Comparison of ENCODE assay signal across 2 cellular contexts in the genomic region with DNA sequence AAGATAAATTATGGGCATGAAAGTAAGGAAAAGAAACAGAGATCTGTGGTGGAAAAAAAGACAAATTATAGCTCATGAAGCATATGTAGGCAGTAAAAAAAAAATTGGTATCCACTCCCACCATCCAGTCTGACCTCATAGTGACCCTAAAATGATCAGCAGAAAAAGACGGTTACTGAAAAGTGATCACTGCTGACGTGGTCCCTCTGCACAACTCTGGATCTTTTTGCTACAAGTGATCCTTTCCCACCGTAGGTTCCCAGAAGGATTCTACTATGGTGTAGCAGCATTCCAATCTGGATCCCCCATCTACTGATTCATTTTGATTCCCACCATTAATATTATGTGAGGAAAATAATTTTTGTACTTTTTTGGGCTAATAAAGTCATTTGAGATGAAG.
TF ChIP-seq lines count a peak whose summit lies in the region.

No MANE protein-coding gene starts in this region.

TF ChIP-seq in HCT116, 20 proteins besides CTCF, POLR2A, EP300 and RAD21:
- TF ChIP-seq TCF7L2 (IDR thresholded peaks at IDR 0.05; ENCODE audit: borderline replicate concordance, extremely low read depth, insufficient read depth, insufficient read length) (no peak), EZH2phosphoT487 (IDR thresholded peaks at IDR 0.05; ENCODE audit: borderline replicate concordance) (no peak), CBX3 (IDR thresholded peaks at IDR 0.05; ENCODE audit: low read depth) (no peak), FOSL1 (IDR thresholded peaks at IDR 0.05; ENCODE audit: low read depth) (no peak), YY1 (IDR thresholded peaks at IDR 0.05; ENCODE audit: extremely low read depth, insufficient replicate concordance, low read depth, low read length) (no peak), JUND (IDR thresholded peaks at IDR 0.05) (no peak), EZH2 (IDR thresholded peaks at IDR 0.05) (no peak), SRF (IDR thresholded peaks at IDR 0.05; ENCODE audit: low read depth) (no peak), SIN3A (IDR thresholded peaks at IDR 0.05; ENCODE audit: low read depth) (no peak), SP1 (IDR thresholded peaks at IDR 0.05; ENCODE audit: low read depth) (no peak), POLR2AphosphoS5 (IDR thresholded peaks at IDR 0.05; ENCODE audit: low read depth, low read length) (no peak), CEBPB (IDR thresholded peaks at IDR 0.05; ENCODE audit: low read depth) (no peak), ZFX (IDR thresholded peaks at IDR 0.05) (no peak), ELF1 (IDR thresholded peaks at IDR 0.05; ENCODE audit: borderline replicate concordance, low read depth) (no peak)
- TF ChIP-seq, protein P1, sequence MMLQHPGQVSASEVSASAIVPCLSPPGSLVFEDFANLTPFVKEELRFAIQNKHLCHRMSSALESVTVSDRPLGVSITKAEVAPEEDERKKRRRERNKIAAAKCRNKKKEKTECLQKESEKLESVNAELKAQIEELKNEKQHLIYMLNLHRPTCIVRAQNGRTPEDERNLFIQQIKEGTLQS (IDR thresholded peaks at IDR 0.05): no peak
- TF ChIP-seq, protein P2, sequence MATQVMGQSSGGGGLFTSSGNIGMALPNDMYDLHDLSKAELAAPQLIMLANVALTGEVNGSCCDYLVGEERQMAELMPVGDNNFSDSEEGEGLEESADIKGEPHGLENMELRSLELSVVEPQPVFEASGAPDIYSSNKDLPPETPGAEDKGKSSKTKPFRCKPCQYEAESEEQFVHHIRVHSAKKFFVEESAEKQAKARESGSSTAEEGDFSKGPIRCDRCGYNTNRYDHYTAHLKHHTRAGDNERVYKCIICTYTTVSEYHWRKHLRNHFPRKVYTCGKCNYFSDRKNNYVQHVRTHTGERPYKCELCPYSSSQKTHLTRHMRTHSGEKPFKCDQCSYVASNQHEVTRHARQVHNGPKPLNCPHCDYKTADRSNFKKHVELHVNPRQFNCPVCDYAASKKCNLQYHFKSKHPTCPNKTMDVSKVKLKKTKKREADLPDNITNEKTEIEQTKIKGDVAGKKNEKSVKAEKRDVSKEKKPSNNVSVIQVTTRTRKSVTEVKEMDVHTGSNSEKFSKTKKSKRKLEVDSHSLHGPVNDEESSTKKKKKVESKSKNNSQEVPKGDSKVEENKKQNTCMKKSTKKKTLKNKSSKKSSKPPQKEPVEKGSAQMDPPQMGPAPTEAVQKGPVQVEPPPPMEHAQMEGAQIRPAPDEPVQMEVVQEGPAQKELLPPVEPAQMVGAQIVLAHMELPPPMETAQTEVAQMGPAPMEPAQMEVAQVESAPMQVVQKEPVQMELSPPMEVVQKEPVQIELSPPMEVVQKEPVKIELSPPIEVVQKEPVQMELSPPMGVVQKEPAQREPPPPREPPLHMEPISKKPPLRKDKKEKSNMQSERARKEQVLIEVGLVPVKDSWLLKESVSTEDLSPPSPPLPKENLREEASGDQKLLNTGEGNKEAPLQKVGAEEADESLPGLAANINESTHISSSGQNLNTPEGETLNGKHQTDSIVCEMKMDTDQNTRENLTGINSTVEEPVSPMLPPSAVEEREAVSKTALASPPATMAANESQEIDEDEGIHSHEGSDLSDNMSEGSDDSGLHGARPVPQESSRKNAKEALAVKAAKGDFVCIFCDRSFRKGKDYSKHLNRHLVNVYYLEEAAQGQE (IDR thresholded peaks at IDR 0.05; ENCODE audit: low read depth): no peak
- TF ChIP-seq, protein P3, sequence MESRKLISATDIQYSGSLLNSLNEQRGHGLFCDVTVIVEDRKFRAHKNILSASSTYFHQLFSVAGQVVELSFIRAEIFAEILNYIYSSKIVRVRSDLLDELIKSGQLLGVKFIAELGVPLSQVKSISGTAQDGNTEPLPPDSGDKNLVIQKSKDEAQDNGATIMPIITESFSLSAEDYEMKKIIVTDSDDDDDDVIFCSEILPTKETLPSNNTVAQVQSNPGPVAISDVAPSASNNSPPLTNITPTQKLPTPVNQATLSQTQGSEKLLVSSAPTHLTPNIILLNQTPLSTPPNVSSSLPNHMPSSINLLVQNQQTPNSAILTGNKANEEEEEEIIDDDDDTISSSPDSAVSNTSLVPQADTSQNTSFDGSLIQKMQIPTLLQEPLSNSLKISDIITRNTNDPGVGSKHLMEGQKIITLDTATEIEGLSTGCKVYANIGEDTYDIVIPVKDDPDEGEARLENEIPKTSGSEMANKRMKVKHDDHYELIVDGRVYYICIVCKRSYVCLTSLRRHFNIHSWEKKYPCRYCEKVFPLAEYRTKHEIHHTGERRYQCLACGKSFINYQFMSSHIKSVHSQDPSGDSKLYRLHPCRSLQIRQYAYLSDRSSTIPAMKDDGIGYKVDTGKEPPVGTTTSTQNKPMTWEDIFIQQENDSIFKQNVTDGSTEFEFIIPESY (IDR thresholded peaks at IDR 0.05; ENCODE audit: extremely low read depth, insufficient replicate concordance, low read length): no peak

TF ChIP-seq in WTC11, 78 proteins besides CTCF, POLR2A, EP300 and RAD21:
- TF ChIP-seq ZNF317 (CRISPR knock-in tag; IDR thresholded peaks at IDR 0.05; ENCODE audit: borderline replicate concordance, low read depth) (peak; percentile 69; the same call in 1 of the 2 replicates), ZNF219 (CRISPR knock-in tag; IDR thresholded peaks at IDR 0.05; ENCODE audit: borderline replicate concordance) (no peak)
